1 cellular context compared by ENCODE assay signal in the genomic region with DNA sequence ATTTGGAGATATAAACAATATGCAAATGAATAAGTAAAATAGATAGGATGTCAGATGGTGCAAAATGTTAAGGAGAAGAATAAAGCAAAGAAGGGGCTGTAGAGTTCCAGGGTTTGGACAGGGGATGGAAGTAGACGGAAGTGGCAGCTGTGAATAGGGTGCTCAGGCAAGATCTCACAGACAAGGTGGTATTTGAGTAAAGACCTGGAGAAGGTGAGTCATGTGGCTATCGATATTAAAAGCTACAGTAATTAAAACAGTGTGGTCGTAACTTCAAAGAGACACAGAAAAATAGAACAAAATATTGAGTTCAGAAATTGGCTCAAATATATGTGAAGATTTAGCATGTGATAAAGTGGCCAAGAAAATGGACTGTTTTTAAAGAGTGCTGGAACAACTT.
TF ChIP-seq lines count a peak whose summit lies in the region.

No MANE protein-coding gene starts in this region.

TF ChIP-seq in K562, 482 proteins besides CTCF, POLR2A, EP300 and RAD21 (continued from another document):
- TF ChIP-seq ZBTB11 (CRISPR knock-in tag; IDR thresholded peaks at IDR 0.05), result no peak
- TF ChIP-seq SMARCB1 (IDR thresholded peaks at IDR 0.05; ENCODE audit: insufficient read length, low read depth), result no peak
- TF ChIP-seq ZBTB8A (IDR thresholded peaks at IDR 0.05; ENCODE audit: partially characterized antibody), result no peak
- no peak for TF ChIP-seq RREB1 (CRISPR knock-in tag; IDR thresholded peaks at IDR 0.05)
- 0 out of 2 replicates have a peak, but pooled peaks have one; percentile 21 for TF ChIP-seq ZNF592 (IDR thresholded peaks at IDR 0.05)
